Comparison of ENCODE assay signal across 1 cellular context in genomic region chr16:10749680-10750035, GRCh38.
TF ChIP-seq lines count a peak whose summit lies in the region.

No MANE protein-coding gene starts in this region.

TF ChIP-seq in HepG2, 621 proteins besides CTCF, POLR2A, EP300 and RAD21:
- TF ChIP-seq KMT2B (CRISPR knock-in tag; IDR thresholded peaks at IDR 0.05): no peak
- TF ChIP-seq ZFP1 (CRISPR knock-in tag; IDR thresholded peaks at IDR 0.05): no peak
- no peak for TF ChIP-seq SALL2 (CRISPR knock-in tag; IDR thresholded peaks at IDR 0.05)
- no peak for TF ChIP-seq YEATS4 (CRISPR knock-in tag; IDR thresholded peaks at IDR 0.05; ENCODE audit: borderline replicate concordance)
- no peak for TF ChIP-seq HES4 (CRISPR knock-in tag; IDR thresholded peaks at IDR 0.05; ENCODE audit: borderline replicate concordance)
- TF ChIP-seq ZNF552 (CRISPR knock-in tag; IDR thresholded peaks at IDR 0.05; ENCODE audit: borderline replicate concordance): no peak
- no peak for TF ChIP-seq MED13 (CRISPR knock-in tag; IDR thresholded peaks at IDR 0.05)
- no peak for TF ChIP-seq CEBPB (IDR thresholded peaks at IDR 0.05; ENCODE audit: borderline replicate concordance, low read depth, low read length)
- no peak for TF ChIP-seq ZNF549 (CRISPR knock-in tag; IDR thresholded peaks at IDR 0.05)
- TF ChIP-seq PHF5A (CRISPR knock-in tag; IDR thresholded peaks at IDR 0.05; ENCODE audit: low read depth, unreplicated experiment): no peak
